ENCODE assay signal across 18 cellular contexts in genomic region chr10:7513936-7514335, GRCh38.
"Had no signal": no experiment of that assay in that cellular context is flagged by ENCODE, and none has a peak within 500 bp of the region (broad histone marks: within the 10 kb centered on the region; RNA-seq: fewer than 3 reads in every experiment).

No MANE protein-coding gene starts in this region.

- H3K4me3 ChIP-seq: body of pancreas, dorsolateral prefrontal cortex, lung, thyroid gland had no signal

- H3K4me1 ChIP-seq: body of pancreas, thyroid gland had no signal

- H3K36me3 ChIP-seq: thyroid gland had no signal

- H3K27ac ChIP-seq: body of pancreas, dorsolateral prefrontal cortex, thyroid gland had no signal

- H3K9me3 ChIP-seq: body of pancreas, thyroid gland had no signal

- ATAC-seq: activated CD8-positive, alpha-beta memory T cell treated with anti-CD3 and anti-CD28 coated beads, Interleukin-2, amount 10 ng/mL, durations not matched to agents 7 days and 5 days; body of pancreas had no signal

- H3K27me3 ChIP-seq: body of pancreas, thyroid gland had no signal

- DNase-seq: activated B cell treated with CpG ODN at 0.5 μM for 24 hours; activated CD4-positive, alpha-beta memory T cell treated with anti-CD3 and anti-CD28 coated beads, Interleukin-2, amount 10 ng/mL, durations not matched to agents 7 days and 5 days; activated CD4-positive, alpha-beta T cell treated with anti-CD3 and anti-CD28 coated beads for 48 hours; activated CD8-positive, alpha-beta memory T cell treated with anti-CD3 and anti-CD28 coated beads, Interleukin-2, amount 10 ng/mL, durations not matched to agents 7 days and 5 days; activated naive CD4-positive, alpha-beta T cell treated with Interleukin-2 at 50 U/mL for 16 hours; activated naive CD8-positive, alpha-beta T cell treated with anti-CD3 and anti-CD28 coated beads, Interleukin-2, amount 10 ng/mL, durations not matched to agents 7 days and 5 days; body of pancreas; dorsolateral prefrontal cortex; erythroblast; foreskin melanocyte; kidney; nephron progenitor cell; nucleus accumbens; retina; stimulated activated CD8-positive, alpha-beta memory T cell treated with anti-CD3 and anti-CD28 coated beads, Interleukin-4, amount 100 ng/mL, for 48 hours; stimulated activated naive CD4-positive, alpha-beta T cell; thyroid gland had no signal
